In genomic region chr14:99564256-99564902, GRCh38 we compare ENCODE assay signal across 10 cellular contexts. TPM values are rescaled to one million over a fixed set of nuclear protein-coding genes. Genes with fewer than 3 reads are reported as not detected.
A peak's percentile ranks its signal among the peaks of the same experiment; 100 is the strongest.
DNase-seq lines count a peak whose midpoint lies in the region; ATAC-seq and TF ChIP-seq lines count a peak whose summit lies in the region.
"Had no signal": no experiment of that assay in that cellular context is flagged by ENCODE, and none has a peak within 500 bp of the region (broad histone marks: within the 10 kb centered on the region; RNA-seq: fewer than 3 reads in every experiment).

No MANE protein-coding gene starts in this region.

- no peaks in the 10 kb centered on the region for H3K27me3 Mint-ChIP-seq in activated T-cell treated with anti-CD3 and anti-CD28 coated beads, Interleukin-2, amount 50 U/mL, for 4 hours (ENCODE audit: low read depth)

- no peak overlapping the region for H3K4me3 Mint-ChIP-seq in activated T-cell treated with anti-CD3 and anti-CD28 coated beads, Interleukin-2, amount 50 U/mL, for 4 hours

- no peak overlapping the region for H3K27ac Mint-ChIP-seq in activated naive CD4-positive, alpha-beta T cell treated with anti-CD3 and anti-CD28 coated beads, Interleukin-2, amount 50 U/mL, for 72 hours
- H3K27ac Mint-ChIP-seq: naive B cell had no signal

- 56 to 59% methylated on average over 10 of the region's 10 CpGs for WGBS in GM23248 (ENCODE audit: low coverage in 1 of 2, low lambda C conversion rate in 2 of 2, missing lambda C conversion rate in 2 of 2), 2 experiments

- no peaks in the 10 kb centered on the region for H3K27me3 ChIP-seq in GM23248 (replicated peaks; ENCODE audit: insufficient read depth)
- H3K27me3 ChIP-seq in cardiac muscle cell: no peaks in the 10 kb centered on the region

- H3K4me2 ChIP-seq in GM23248 (ENCODE audit: unreplicated experiment): no peak overlapping the region

- no peak for ATAC-seq in activated naive CD4-positive, alpha-beta T cell treated with anti-CD3 and anti-CD28 coated beads, Interleukin-2, amount 50 U/mL, for 72 hours
- no peak for ATAC-seq in activated T-cell treated with anti-CD3 and anti-CD28 coated beads, Interleukin-2, amount 50 U/mL, for 4 hours
- no peak for ATAC-seq in GM19397 (IDR thresholded peaks at IDR 0.05; ENCODE audit: unreplicated experiment)

- no peak overlapping the region for H3K9ac ChIP-seq in GM23248

- DNase-seq in GM23248 (peak; percentile 65), RWPE1 (ENCODE audit: low spot score) (no peak), cardiac muscle cell (ENCODE audit: low read depth in 1 of 2, low spot score in 1 of 2) (peak; percentile 82 to 89), skeletal muscle cell (ENCODE audit: low read depth) (peak; percentile 52)
- no peak for DNase-seq in activated naive CD4-positive, alpha-beta T cell treated with anti-CD3 and anti-CD28 coated beads, Interleukin-2, amount 50 U/mL, for 72 hours (ENCODE audit: low spot score in 2 of 2)
- DNase-seq in activated T-cell treated with anti-CD3 and anti-CD28 coated beads, Interleukin-2, amount 50 U/mL, for 4 hours: no peak
- DNase-seq in activated T-cell treated with anti-CD3 and anti-CD28 coated beads, Interleukin-2, amount 50 U/mL, for 48 hours: no peak
- DNase-seq: activated naive CD4-positive, alpha-beta T cell treated with Interleukin-2 at 50 U/mL for 16 hours; naive B cell had no signal

- no peak overlapping the region for H2AFZ ChIP-seq in GM23248

- H3K79me2 ChIP-seq in GM23248 (ENCODE audit: insufficient read depth): no peaks in the 10 kb centered on the region

- H3K4me1 ChIP-seq in GM23248 (ENCODE audit: insufficient read depth) (no peaks in the 10 kb centered on the region), cardiac muscle cell (ENCODE audit: low read depth) (peaks cover 66% of the 10 kb centered on the region)

- no peak for TF ChIP-seq CTCF in RWPE1 (conservative IDR thresholded peaks at IDR 0.05; ENCODE audit: low read depth)
- no peak for TF ChIP-seq CTCF in cardiac muscle cell (IDR thresholded peaks at IDR 0.05; ENCODE audit: low read depth, low read length)

- no peaks in the 10 kb centered on the region for H3K9me2 ChIP-seq in GM23248 (ENCODE audit: insufficient read depth)

- CTCF ChIA-PET in RWPE1 (lab: Yijun Ruan, JAX): no interaction called here

- H3K4me3 ChIP-seq in GM23248: no peak overlapping the region
- no peak overlapping the region for H3K4me3 ChIP-seq in cardiac muscle cell
- no peak overlapping the region for H3K4me3 ChIP-seq in skeletal muscle cell (ENCODE audit: low read depth, low read length)

- H3K9me3 Mint-ChIP-seq in activated naive CD4-positive, alpha-beta T cell treated with anti-CD3 and anti-CD28 coated beads, Interleukin-2, amount 50 U/mL, for 72 hours: no peaks in the 10 kb centered on the region
- H3K9me3 Mint-ChIP-seq in activated T-cell treated with anti-CD3 and anti-CD28 coated beads, Interleukin-2, amount 50 U/mL, for 4 hours: no peaks in the 10 kb centered on the region
- H3K9me3 Mint-ChIP-seq: naive B cell had no signal

- H3K9me3 ChIP-seq in GM23248 (ENCODE audit: low read depth): no peaks in the 10 kb centered on the region
- no peaks in the 10 kb centered on the region for H3K9me3 ChIP-seq in cardiac muscle cell (ENCODE audit: low read depth)

- H3K27ac ChIP-seq in GM23248 (no peak overlapping the region), RWPE1 (peak overlapping the region; percentile 95), cardiac muscle cell (peak overlapping the region; percentile 76)

- POLR2A ChIA-PET in RWPE1 (lab: Yijun Ruan, JAX; ENCODE audit: low non-redundant PET): no interaction called here

- in situ Hi-C loops in GM23248 (cut with MboI): no loop called here

- H3K36me3 Mint-ChIP-seq in activated naive CD4-positive, alpha-beta T cell treated with anti-CD3 and anti-CD28 coated beads, Interleukin-2, amount 50 U/mL, for 72 hours: no peaks in the 10 kb centered on the region
- peaks cover under 1% of the 10 kb centered on the region for H3K36me3 Mint-ChIP-seq in activated T-cell treated with anti-CD3 and anti-CD28 coated beads, Interleukin-2, amount 50 U/mL, for 4 hours (ENCODE audit: insufficient read depth)
- H3K36me3 Mint-ChIP-seq: naive B cell had no signal

- peaks cover 2% of the 10 kb centered on the region for H3K4me1 Mint-ChIP-seq in activated T-cell treated with anti-CD3 and anti-CD28 coated beads, Interleukin-2, amount 50 U/mL, for 4 hours (ENCODE audit: low read depth)

- no peaks in the 10 kb centered on the region for H4K20me1 ChIP-seq in GM23248 (ENCODE audit: insufficient read depth)

- H3K36me3 ChIP-seq in GM23248 (ENCODE audit: low read depth): no peaks in the 10 kb centered on the region
- no peaks in the 10 kb centered on the region for H3K36me3 ChIP-seq in cardiac muscle cell

- no peaks in the 10 kb centered on the region for H3F3A ChIP-seq in GM23248 (ENCODE audit: insufficient read depth)

RNA-seq across cellular contexts. Expression of gene CCDC85C, which starts 39.6 kb away (rescaled TPM):
- 9.0 and 11.0 TPM in 2 replicates for total RNA-seq in GM23248 (2014; rRNA removed; shearing (Covaris generic))
- 0.68 and 1.1 TPM in 2 replicates for polyA plus RNA-seq in GM23248 (2016; fragmentation: Nextera tagmentation; extraction: Ambion mirVana)
- 45.7 and 46.5 TPM in 2 replicates for total RNA-seq in cardiac muscle cell
- polyA plus RNA-seq in cardiac muscle cell: 38.2 and 39.6 TPM in 2 replicates
- 1 to 10 TPM; 5.1 to 8.4 TPM for total RNA-seq in activated naive CD4-positive, alpha-beta T cell treated with anti-CD3 and anti-CD28 coated beads, Interleukin-2, amount 50 U/mL, for 72 hours
- total RNA-seq in activated T-cell treated with anti-CD3 and anti-CD28 coated beads, Interleukin-2, amount 50 U/mL, for 4 hours: 10 to 100 TPM in 1 of 3 donors, 1 to 10 TPM in 2; 3.8 to 11.1 (median 3.8) TPM

Comparison
In these comparisons a context has a peak if more than half of its experiments do, and no peak if none do; other contexts are left out.
1. DNase-seq: peak in GM23248 (single experiment), cardiac muscle cell (2 of 2) and skeletal muscle cell (single experiment); none in RWPE1 (single experiment), activated naive CD4-positive, alpha-beta T cell treated with anti-CD3 and anti-CD28 coated beads, Interleukin-2, amount 50 U/mL, for 72 hours (0 of 2), activated T-cell treated with anti-CD3 and anti-CD28 coated beads, Interleukin-2, amount 50 U/mL, for 4 hours (single experiment) and activated T-cell treated with anti-CD3 and anti-CD28 coated beads, Interleukin-2, amount 50 U/mL, for 48 hours (0 of 2).